In genomic region chr1:160578175-160578693, GRCh38 we compare ENCODE assay signal across 15 cellular contexts. TPM values are rescaled to one million over a fixed set of nuclear protein-coding genes. Genes with fewer than 3 reads are reported as not detected.
DNase-seq lines count a peak whose midpoint lies in the region; ATAC-seq, FAIRE-seq and TF ChIP-seq lines count a peak whose summit lies in the region.
"Had no signal": no experiment of that assay in that cellular context is flagged by ENCODE, and none has a peak within 500 bp of the region (broad histone marks: within the 10 kb centered on the region; RNA-seq: fewer than 3 reads in every experiment).

No MANE protein-coding gene starts in this region.

- peaks cover 6% of the 10 kb centered on the region for H3K9me3 Mint-ChIP-seq in activated CD4-positive, alpha-beta T cell treated with anti-CD3 and anti-CD28 coated beads for 36 hours (ENCODE audit: low read depth)

- peak overlapping the region; percentile 97 for H3K27ac ChIP-seq in GM12878 (ENCODE audit: control insufficient read depth, insufficient read depth)
- H3K27ac ChIP-seq in sigmoid colon, result no peak overlapping the region
- no peak overlapping the region for H3K27ac ChIP-seq in thyroid gland
- H3K27ac ChIP-seq: A549, tibial artery had no signal

- intact Hi-C loops in activated CD4-positive, alpha-beta T cell treated with anti-CD3 and anti-CD28 coated beads for 36 hours (cut with DNase I, micrococcal nuclease), result loop anchor here (2.0 to 5.0 kb wide), 4 partner anchors 27 to 316 kb away; partner anchors contain the start of genes DCAF8 (in 1 of the 2) and SLAMF6 (in 1 of the 2)
- intact Hi-C loops in GM12878 (cut with micrococcal nuclease; ENCODE audit: unreplicated experiment), result loop anchor here (2.0 kb wide), 1 partner anchor 29 kb away; no protein-coding TSS in a partner anchor
- intact Hi-C loops in sigmoid colon (cut with DNase I), result no loop called here
- intact Hi-C loops in thyroid gland (cut with DNase I), result no loop called here

- SMC1A ChIA-PET in GM12878 (lab: Charles Lee; ENCODE audit: uncharacterized antibody, unreplicated experiment), result interaction anchor here (0.7 to 30.0 kb wide), 23 partner anchors 8 to 148 kb away, joined by 3 to 735 read pairs (median 6); partner anchors contain the start of gene SLAMF6

- peak overlapping the region; percentile 77 for H3K4me3 Mint-ChIP-seq in activated CD4-positive, alpha-beta T cell treated with anti-CD3 and anti-CD28 coated beads for 36 hours

- POLR2A ChIA-PET in activated CD4-positive, alpha-beta T cell treated with anti-CD3 and anti-CD28 coated beads for 36 hours (lab: Charles Lee), result interaction anchor here (0.8 to 0.9 kb wide), 2 partner anchors 37 to 135 kb away, joined by 3 to 8 read pairs; no protein-coding TSS in a partner anchor
- POLR2A ChIA-PET in GM12878 (lab: Charles Lee), result interaction anchor here (0.8 to 7.4 kb wide), 18 partner anchors 9 to 147 kb away, joined by 3 to 76 read pairs (median 4); partner anchors contain the start of gene SLAMF6

- H3K4me2 ChIP-seq in GM12878 (ENCODE audit: control insufficient read depth, insufficient read depth), result peak overlapping the region; percentile 73
- H3K4me2 ChIP-seq: A549 had no signal

- peaks cover 4% of the 10 kb centered on the region for H3K36me3 Mint-ChIP-seq in activated CD4-positive, alpha-beta T cell treated with anti-CD3 and anti-CD28 coated beads for 36 hours (ENCODE audit: low read depth)

- H3K36me3 ChIP-seq in GM12878 (ENCODE audit: control insufficient read depth in 2 of 2, insufficient read depth in 2 of 2, low read length in 1 of 2) (no peaks in the 10 kb centered on the region), sigmoid colon (no peaks in the 10 kb centered on the region), thyroid gland (no peaks in the 10 kb centered on the region)
- H3K36me3 ChIP-seq: tibial artery had no signal

- peak overlapping the region; percentile 91 for H3K9ac ChIP-seq in GM12878 (ENCODE audit: control insufficient read depth, insufficient read depth, low read length)

- H3K4me1 ChIP-seq in GM12878 (ENCODE audit: control insufficient read depth, insufficient read depth, low read length) (peaks cover 30% of the 10 kb centered on the region), sigmoid colon (no peaks in the 10 kb centered on the region), thyroid gland (no peaks in the 10 kb centered on the region)
- H3K4me1 ChIP-seq: A549, tibial artery had no signal

- TF ChIP-seq RAD21 in GM12878 (IDR thresholded peaks at IDR 0.05; ENCODE audit: insufficient read depth, low read depth, low read length), result no peak

- H3K27me3 Mint-ChIP-seq in activated CD4-positive, alpha-beta T cell treated with anti-CD3 and anti-CD28 coated beads for 36 hours, result no peaks in the 10 kb centered on the region

- TF ChIP-seq EP300 in GM12878 (IDR thresholded peaks at IDR 0.05; ENCODE audit: borderline replicate concordance in 1 of 2, control insufficient read depth in 1 of 2, low read depth in 2 of 2, low read length in 2 of 2) (no peak), sigmoid colon (IDR thresholded peaks at IDR 0.05) (no peak)

- peaks cover 83% of the 10 kb centered on the region for H3K4me1 Mint-ChIP-seq in activated CD4-positive, alpha-beta T cell treated with anti-CD3 and anti-CD28 coated beads for 36 hours

- no peaks in the 10 kb centered on the region for H3K27me3 ChIP-seq in GM12878 (replicated peaks in 1 of 2; ENCODE audit: control insufficient read depth in 2 of 2, insufficient read depth in 2 of 2, low read length in 1 of 2)
- H3K27me3 ChIP-seq in sigmoid colon, result no peaks in the 10 kb centered on the region
- no peaks in the 10 kb centered on the region for H3K27me3 ChIP-seq in thyroid gland
- H3K27me3 ChIP-seq: tibial artery had no signal

- no peak for FAIRE-seq in GM12878 (lab: Jason Lieb, UNC)
- FAIRE-seq: A549 had no signal

- no peaks in the 10 kb centered on the region for H4K20me1 ChIP-seq in GM12878 (ENCODE audit: control insufficient read depth, insufficient read depth)

- 24% methylated on average over 3 of the region's 3 CpGs for WGBS in GM12878 (ENCODE audit: insufficient coverage, insufficient replicate concordance, low lambda C conversion rate, missing lambda C conversion rate)
- 74 to 87% methylated on average over 3 of the region's 3 CpGs for WGBS in sigmoid colon, 2 donors
- 72 to 73% methylated on average over 3 of the region's 3 CpGs for WGBS in thyroid gland, 2 donors

- in situ Hi-C loops in GM12878 (cut with MboI), result no loop called here

- TF ChIP-seq POLR2A in GM12878 (IDR thresholded peaks at IDR 0.05; ENCODE audit: low read depth, low read length), result no peak
- TF ChIP-seq POLR2A in sigmoid colon (IDR thresholded peaks at IDR 0.05), result no peak
- TF ChIP-seq POLR2A in thyroid gland (IDR thresholded peaks at IDR 0.05), result no peak

- H3K27ac Mint-ChIP-seq in activated CD4-positive, alpha-beta T cell treated with anti-CD3 and anti-CD28 coated beads for 36 hours, result peak overlapping the region; percentile 95

- peak overlapping the region; percentile 5 for H2AFZ ChIP-seq in GM12878 (ENCODE audit: control insufficient read depth, low read depth, low read length)

- CTCF ChIA-PET in activated CD4-positive, alpha-beta T cell treated with anti-CD3 and anti-CD28 coated beads for 36 hours (lab: Charles Lee), result interaction anchor here (0.6 to 4.8 kb wide), 21 partner anchors 8 to 253 kb away, joined by 3 to 45 read pairs (median 3); no protein-coding TSS in a partner anchor
- CTCF ChIA-PET in GM12878 (lab: Yijun Ruan, JAX), result interaction anchor here (0.8 to 7.1 kb wide), 12 partner anchors 9 to 150 kb away, joined by 3 to 121 read pairs (median 8); no protein-coding TSS in a partner anchor

- peaks cover 43% of the 10 kb centered on the region for H3K79me2 ChIP-seq in GM12878 (ENCODE audit: control insufficient read depth, insufficient read depth, low read length)

- DNase-seq in activated CD4-positive, alpha-beta T cell treated with anti-CD3 and anti-CD28 coated beads for 36 hours, result peak; percentile 28
- no peak for DNase-seq in activated CD4-positive, alpha-beta T cell treated with anti-CD3 and anti-CD28 coated beads, Interleukin-2, amount 50 U/mL, for 4 hours
- DNase-seq in NAMALWA (ENCODE audit: low spot score), result peak; percentile 76
- DNase-seq in GM12878 (ENCODE audit: low read depth, low spot score), result no peak
- no peak for DNase-seq in sigmoid colon
- no peak for DNase-seq in AG08395 (ENCODE audit: low spot score)
- DNase-seq in KG1 (lab: John Stamatoyannopoulos, UW), result no peak
- DNase-seq in thyroid gland, result no peak
- DNase-seq: glutamatergic neuron, NCI-H2171 treated with DMSO at 0.1 percent for 48 hours, RPMI8226, tibial artery had no signal

- TF ChIP-seq CTCF in GM12878 (IDR thresholded peaks at IDR 0.05 in 2 of 3, conservative IDR thresholded peaks at IDR 0.05 in 1 of 3; ENCODE audit: control insufficient read depth in 2 of 3, extremely low read depth in 1 of 3, insufficient read depth in 1 of 3, low read depth in 3 of 3, low read length in 3 of 3), result no peak
- TF ChIP-seq CTCF in sigmoid colon (IDR thresholded peaks at IDR 0.05), result no peak
- TF ChIP-seq CTCF in thyroid gland (IDR thresholded peaks at IDR 0.05), result no peak

- no TSS peak for BruUV-seq in GM12878 (replicated peaks; lab: Mats Ljungman, UMichigan)

- H3K4me3 ChIP-seq in GM12878 (peak overlapping the region; percentile 63), sigmoid colon (peak overlapping the region in 3 of 4 donors; percentile 11 to 31 (median 15)), thyroid gland (replicated peaks in 1 of 3) (no peak overlapping the region)
- H3K4me3 ChIP-seq: A549 had no signal

- RAD21 ChIA-PET in GM12878 (lab: Charles Lee; ENCODE audit: unreplicated experiment), result interaction anchor here (0.6 to 11.0 kb wide), 18 partner anchors 10 to 385 kb away, joined by 3 to 292 read pairs (median 4); partner anchors contain the start of gene SLAMF6

- H3K9me3 ChIP-seq in GM12878 (replicated peaks; ENCODE audit: control insufficient read depth, insufficient read depth, low read length) (no peaks in the 10 kb centered on the region), sigmoid colon (no peaks in the 10 kb centered on the region), thyroid gland (no peaks in the 10 kb centered on the region)
- H3K9me3 ChIP-seq: A549, tibial artery had no signal

- no peak for ATAC-seq in activated CD4-positive, alpha-beta T cell treated with anti-CD3 and anti-CD28 coated beads for 36 hours
- ATAC-seq in GM12878, result peak; percentile 58
- ATAC-seq: A549 had no signal

RNA-seq across cellular contexts. Expression of gene CD84, which starts 1.1 kb away (rescaled TPM):
- total RNA-seq in activated CD4-positive, alpha-beta T cell treated with anti-CD3 and anti-CD28 coated beads for 36 hours, result 10 to 100 TPM; 14.8 to 17.8 TPM
- total RNA-seq in GM12878 (2013; cell fraction: nucleolus; rRNA removed), result 245 and 258 TPM in 2 replicates
- total RNA-seq in GM12878 (2014; rRNA removed) (12.3 and 15.2 TPM in 2 replicates), GM12878 (2014; rRNA removed; fragmentation: Illumina TruSeq; extraction: Trizol) (13.8 and 14.5 TPM in 2 replicates), GM12878 (2021) (10.4 and 14.2 TPM in 2 replicates), sigmoid colon (1 to 10 TPM; 2.2 to 7.5 (median 3.3) TPM), thyroid gland (1 to 10 TPM; 1.8 to 5.8 (median 2.4) TPM)
- 12.7 TPM for polyA plus RNA-seq in GM12878 (2011; ENCODE audit: low read depth)
- polyA plus RNA-seq in GM12878 (2011; rRNA removed) (18.1 and 20.8 TPM in 2 replicates), GM12878 (2014; fragmentation: Illumina TruSeq; extraction: Trizol) (20.3 and 26.6 TPM in 2 replicates), GM12878 (2014; fragmentation: Nextera tagmentation; extraction: Ambion mirVana) (1 to 10 TPM; 3.4 to 6.8 TPM), GM12878 (2014; rRNA removed) (9.3 and 11.2 TPM in 2 replicates), GM12878 (2016; fragmentation: Nextera tagmentation; extraction: Ambion mirVana) (1 to 10 TPM; 7.5 to 7.9 TPM), sigmoid colon (1 to 10 TPM in 2 of 3 donors, under 1 TPM in 1; 0.60 to 5.5 (median 3.2) TPM)
- polyA plus RNA-seq in GM12878 (2011; cell fraction: cytosol; rRNA removed), result 7.7 and 7.8 TPM in 2 replicates
- 20.4 and 23.3 TPM in 2 replicates for polyA plus RNA-seq in GM12878 (2011; cell fraction: nucleus; rRNA removed)
- 9.2 and 10.5 TPM in 2 replicates for polyA plus RNA-seq in GM12878 (2012)
- 21.3 and 24.2 TPM in 2 replicates for polyA minus RNA-seq in GM12878 (2011; rRNA and poly(A)+ RNA removed)
- 2.3 and 2.4 TPM in 2 replicates for polyA minus RNA-seq in GM12878 (2011; cell fraction: cytosol; rRNA and poly(A)+ RNA removed)
- 16.3 and 17.8 TPM in 2 replicates for polyA minus RNA-seq in GM12878 (2011; cell fraction: nucleus; rRNA and poly(A)+ RNA removed)
- total RNA-seq: Daoy, LHCN-M2 had no signal
- polyA plus RNA-seq: A549 had no signal

RNA-seq across cellular contexts. Expression of gene SLAMF6, which starts 55.2 kb away (rescaled TPM):
- total RNA-seq in activated CD4-positive, alpha-beta T cell treated with anti-CD3 and anti-CD28 coated beads for 36 hours, result 10 to 100 TPM; 45.9 to 55.0 TPM
- total RNA-seq in GM12878 (2013; cell fraction: nucleolus; rRNA removed), result 145 and 152 TPM in 2 replicates
- total RNA-seq in GM12878 (2014; rRNA removed) (44.1 and 52.5 TPM in 2 replicates), GM12878 (2014; rRNA removed; fragmentation: Illumina TruSeq; extraction: Trizol) (53.7 and 55.9 TPM in 2 replicates), GM12878 (2021) (30.4 and 30.8 TPM in 2 replicates), sigmoid colon (1 to 10 TPM in 2 of 4 donors, under 1 TPM in 1, not detected in 1; 0.41 to 1.2 (median 1.1) TPM), thyroid gland (1 to 10 TPM; 1.3 to 3.6 (median 1.7) TPM)
- polyA plus RNA-seq in GM12878 (2011; ENCODE audit: low read depth), result 20.9 TPM
- polyA plus RNA-seq in GM12878 (2011; rRNA removed) (89.6 and 105 TPM in 2 replicates), GM12878 (2014; fragmentation: Illumina TruSeq; extraction: Trizol) (72.7 and 89.7 TPM in 2 replicates), GM12878 (2014; fragmentation: Nextera tagmentation; extraction: Ambion mirVana) (10 to 100 TPM; 20.5 to 27.1 TPM), GM12878 (2014; rRNA removed) (32.1 and 42.5 TPM in 2 replicates), GM12878 (2016; fragmentation: Nextera tagmentation; extraction: Ambion mirVana) (10 to 100 TPM; 24.3 to 28.3 TPM), sigmoid colon (10 to 100 TPM in 1 of 3 donors, 1 to 10 TPM in 1, under 1 TPM in 1; 0.60 to 15.2 (median 1.4) TPM)
- polyA plus RNA-seq in GM12878 (2011; cell fraction: cytosol; rRNA removed), result 54.6 and 63.9 TPM in 2 replicates
- polyA plus RNA-seq in GM12878 (2011; cell fraction: nucleus; rRNA removed), result 36.8 and 51.5 TPM in 2 replicates
- 30.7 and 68.4 TPM in 2 replicates for polyA plus RNA-seq in GM12878 (2012)
- 86.4 and 92.1 TPM in 2 replicates for polyA minus RNA-seq in GM12878 (2011; rRNA and poly(A)+ RNA removed)
- polyA minus RNA-seq in GM12878 (2011; cell fraction: cytosol; rRNA and poly(A)+ RNA removed), result 19.6 and 22.6 TPM in 2 replicates
- 19.1 and 23.9 TPM in 2 replicates for polyA minus RNA-seq in GM12878 (2011; cell fraction: nucleus; rRNA and poly(A)+ RNA removed)
- total RNA-seq: Daoy, LHCN-M2 had no signal
- polyA plus RNA-seq: A549 had no signal

Comparison
In these comparisons a context has a peak if more than half of its experiments do, and no peak if none do; other contexts are left out.
1. DNase-seq: peak in activated CD4-positive, alpha-beta T cell treated with anti-CD3 and anti-CD28 coated beads for 36 hours (single experiment) and NAMALWA (single experiment); none in activated CD4-positive, alpha-beta T cell treated with anti-CD3 and anti-CD28 coated beads, Interleukin-2, amount 50 U/mL, for 4 hours (0 of 2), GM12878 (single experiment), sigmoid colon (single experiment), AG08395 (single experiment), KG1 (single experiment) and thyroid gland (0 of 2).
2. H3K4me3 ChIP-seq: peak in GM12878 (single experiment) and sigmoid colon (3 of 4); none in thyroid gland (0 of 3).
3. RNA of gene SLAMF6, which starts 55.2 kb away (total RNA-seq): 45.9 to 55.0 TPM in activated CD4-positive, alpha-beta T cell treated with anti-CD3 and anti-CD28 coated beads for 36 hours and 30.4 to 152 TPM in GM12878; 1.3 to 3.6 TPM in thyroid gland and 0.41 to 1.2 TPM in sigmoid colon; every median in the first group is over 4 times any median in the second.
4. intact Hi-C loops: an anchor here in activated CD4-positive, alpha-beta T cell treated with anti-CD3 and anti-CD28 coated beads for 36 hours (2.0 to 5.0 kb wide) and GM12878 (2.0 kb wide); none called in sigmoid colon and thyroid gland.